ENCODE assay signal across 27 cellular contexts in the genomic region with DNA sequence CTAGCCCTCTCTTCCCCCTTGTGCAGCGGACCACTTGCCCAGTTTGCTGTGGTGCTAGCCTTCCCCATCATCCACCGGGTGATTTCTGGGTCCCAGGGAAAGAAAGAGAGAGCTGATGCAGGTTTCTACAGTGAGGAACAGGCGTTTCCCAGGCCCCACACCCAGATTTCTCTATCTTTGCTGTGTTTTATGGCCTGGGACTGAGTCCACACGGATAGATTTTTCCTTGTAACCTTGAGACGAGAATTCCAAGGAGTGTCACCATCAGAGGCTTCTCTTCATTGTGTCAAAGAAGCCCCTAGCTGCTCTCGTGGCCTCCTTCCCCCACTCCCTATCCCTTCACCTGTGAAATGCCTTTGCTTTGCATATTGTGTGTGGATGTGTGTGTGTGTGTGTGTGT.
"Had no signal": no experiment of that assay in that cellular context is flagged by ENCODE, and none has a peak within 500 bp of the region (broad histone marks: within the 10 kb centered on the region; RNA-seq: fewer than 3 reads in every experiment).

No MANE protein-coding gene starts in this region.

- H3K4me3 ChIP-seq: dorsolateral prefrontal cortex, esophagus muscularis mucosa, gastroesophageal sphincter, heart right ventricle, lower lobe of right lung, ovary, psoas muscle, sigmoid colon, spleen, stomach, thyroid gland, vagina had no signal

- H3K27ac Mint-ChIP-seq: immature natural killer cell; mesothelial cell of epicardium; naive thymus-derived CD4-positive, alpha-beta T cell had no signal

- H3K27ac ChIP-seq: dorsolateral prefrontal cortex, esophagus muscularis mucosa, foreskin keratinocyte, gastroesophageal sphincter, heart right ventricle, lower lobe of right lung, ovary, psoas muscle, sigmoid colon, spleen, stomach, thyroid gland, vagina had no signal

- ATAC-seq: gastroesophageal sphincter; heart right ventricle; left ventricle myocardium superior; lower lobe of right lung; naive thymus-derived CD4-positive, alpha-beta T cell; psoas muscle; right cardiac atrium had no signal

- H3K9me3 ChIP-seq: esophagus muscularis mucosa, gastroesophageal sphincter, heart right ventricle, lower lobe of right lung, ovary, psoas muscle, sigmoid colon, spleen, stomach, thyroid gland, vagina had no signal

- H3K27me3 ChIP-seq: dorsolateral prefrontal cortex, esophagus muscularis mucosa, foreskin keratinocyte, gastroesophageal sphincter, heart right ventricle, ovary, sigmoid colon, spleen, stomach, thyroid gland, vagina had no signal

- H3K4me3 Mint-ChIP-seq: immature natural killer cell; mesothelial cell of epicardium; naive thymus-derived CD4-positive, alpha-beta T cell; nephron progenitor cell had no signal

- H3K36me3 ChIP-seq: ovary had no signal

- H3K4me1 ChIP-seq: esophagus muscularis mucosa, gastroesophageal sphincter, lower lobe of right lung, psoas muscle, sigmoid colon, stomach, thyroid gland, vagina had no signal

- H3K27me3 Mint-ChIP-seq: naive thymus-derived CD4-positive, alpha-beta T cell had no signal

- H3K4me1 Mint-ChIP-seq: immature natural killer cell; mesothelial cell of epicardium; naive thymus-derived CD4-positive, alpha-beta T cell; nephron progenitor cell had no signal

- H3K9me3 Mint-ChIP-seq: immature natural killer cell; mesothelial cell of epicardium; naive thymus-derived CD4-positive, alpha-beta T cell; nephron progenitor cell had no signal

- DNase-seq: dorsolateral prefrontal cortex; effector CD4-positive, alpha-beta T cell; heart right ventricle; hypothalamus; immature natural killer cell; islet precursor cell; kidney glomerular epithelial cell; left ventricle myocardium superior; lower lobe of right lung; naive thymus-derived CD4-positive, alpha-beta T cell; nephron progenitor cell; occipital lobe; ovary; psoas muscle; right cardiac atrium; stimulated activated CD4-positive, alpha-beta T cell treated with anti-CD3 and anti-CD28 coated beads, Interleukin-4, amount 100 ng/mL, for 4 hours; stimulated activated naive CD4-positive, alpha-beta T cell treated with Interleukin-2 at 50 U/mL for 16 hours; stomach; thyroid gland; trophoblast cell had no signal
